ENCODE assay signal across 10 cellular contexts in genomic region chr17:58200024-58200633, GRCh38. TPM values are rescaled to one million over a fixed set of nuclear protein-coding genes. Genes with fewer than 3 reads are reported as not detected.
DNase-seq lines count a peak whose midpoint lies in the region; ATAC-seq and TF ChIP-seq lines count a peak whose summit lies in the region.
"Had no signal": no experiment of that assay in that cellular context is flagged by ENCODE, and none has a peak within 500 bp of the region (broad histone marks: within the 10 kb centered on the region; RNA-seq: fewer than 3 reads in every experiment).

No MANE protein-coding gene starts in this region.

- WGBS in adrenal gland, 4 donors: 36 to 41% (median 39%) methylated on average over 7 to 14 of the region's 14 CpGs

- H3K27me3 ChIP-seq in adrenal gland: peaks cover 9% of the 10 kb centered on the region
- H3K27me3 ChIP-seq: BLaER1 treated with 17β-estradiol and CSF1 and Interleukin-3, amounts not matched to agents 10 nM and 100 nM had no signal

- no peaks in the 10 kb centered on the region for H3K36me3 ChIP-seq in adrenal gland (replicated peaks in 1 of 2)
- H3K36me3 ChIP-seq: BLaER1 treated with 17β-estradiol and CSF1 and Interleukin-3, amounts not matched to agents 10 nM and 100 nM had no signal

- H3K4me3 ChIP-seq in LNCaP clone FGC (ENCODE audit: low read depth, low read length) (no peak overlapping the region), adrenal gland (no peak overlapping the region)
- H3K4me3 ChIP-seq: BLaER1 treated with 17β-estradiol and CSF1 and Interleukin-3, amounts not matched to agents 10 nM and 100 nM had no signal

- ATAC-seq in GM18867 (IDR thresholded peaks at IDR 0.05; ENCODE audit: unreplicated experiment): no peak

- no peak for TF ChIP-seq POLR2A in adrenal gland (IDR thresholded peaks at IDR 0.05)

- peak; percentile 20 for DNase-seq in NCI-H2029 (lab: John Stamatoyannopoulos, UW)
- DNase-seq in NCI-H2029 treated with DMSO at 0.1 percent for 48 hours (lab: John Stamatoyannopoulos, UW): no peak
- DNase-seq in LNCaP clone FGC (ENCODE audit: low read depth): peak; percentile 71
- DNase-seq in T follicular helper cell (ENCODE audit: low read depth): peak; percentile 33
- DNase-seq in adrenal gland: peak; percentile 38 to 70 (median 65)
- DNase-seq in kidney tubule cell (ENCODE audit: low spot score): peak; percentile 68
- peak; percentile 18 to 22 for DNase-seq in stimulated activated CD8-positive, alpha-beta memory T cell treated with anti-CD3 and anti-CD28 coated beads, Interleukin-2, amount 100 ng/mL, for 1 hour (ENCODE audit: low read depth in 2 of 2)

- intact Hi-C loops in adrenal gland (cut with DNase I): no loop called here

- no peaks in the 10 kb centered on the region for H3K4me1 ChIP-seq in adrenal gland (replicated peaks in 1 of 2)

- no peaks in the 10 kb centered on the region for H3K9me3 ChIP-seq in adrenal gland (replicated peaks in 1 of 3)
- H3K9me3 ChIP-seq: BLaER1 treated with 17β-estradiol and CSF1 and Interleukin-3, amounts not matched to agents 10 nM and 100 nM had no signal

- no peak overlapping the region for H3K27ac ChIP-seq in adrenal gland
- H3K27ac ChIP-seq: BLaER1 treated with 17β-estradiol and CSF1 and Interleukin-3, amounts not matched to agents 10 nM and 100 nM had no signal

- TF ChIP-seq CTCF in LNCaP clone FGC (IDR thresholded peaks at IDR 0.05; ENCODE audit: control insufficient read depth, extremely low read depth, insufficient read depth) (peak; percentile 63), adrenal gland (IDR thresholded peaks at IDR 0.05) (peak; percentile 26 to 52 (median 35))

RNA-seq across cellular contexts. Expression of gene EPX, which starts 7.6 kb away (rescaled TPM):
- not detected for total RNA-seq in adrenal gland
- polyA plus RNA-seq in adrenal gland: not detected
- total RNA-seq: glomerular endothelial cell had no signal

RNA-seq across cellular contexts. Expression of gene MKS1, which starts 18.9 kb away (rescaled TPM):
- 10 to 100 TPM in 7 of 8 donors, 1 to 10 TPM in 1; 9.1 to 21.1 (median 14.3) TPM for total RNA-seq in adrenal gland
- 10 to 100 TPM; 11.8 to 28.2 (median 20.7) TPM for polyA plus RNA-seq in adrenal gland

RNA-seq across cellular contexts. Expression of gene OR4D2, which starts 33.3 kb away (rescaled TPM):
- not detected for total RNA-seq in adrenal gland
- not detected for polyA plus RNA-seq in adrenal gland
- total RNA-seq: glomerular endothelial cell had no signal

RNA-seq across cellular contexts. Expression of gene LPO, which starts 38.3 kb away (rescaled TPM):
- total RNA-seq in adrenal gland: not detected
- polyA plus RNA-seq in adrenal gland: under 1 TPM in 1 of 3 donors, not detected in 2; 0.16 TPM
- total RNA-seq: glomerular endothelial cell had no signal

RNA-seq across cellular contexts. Expression of gene OR4D1, which starts 51.9 kb away (rescaled TPM):
- not detected for total RNA-seq in adrenal gland
- polyA plus RNA-seq in adrenal gland: under 1 TPM in 1 of 3 donors, not detected in 2; under 0.01 TPM
- total RNA-seq: glomerular endothelial cell had no signal
